In the genomic region with DNA sequence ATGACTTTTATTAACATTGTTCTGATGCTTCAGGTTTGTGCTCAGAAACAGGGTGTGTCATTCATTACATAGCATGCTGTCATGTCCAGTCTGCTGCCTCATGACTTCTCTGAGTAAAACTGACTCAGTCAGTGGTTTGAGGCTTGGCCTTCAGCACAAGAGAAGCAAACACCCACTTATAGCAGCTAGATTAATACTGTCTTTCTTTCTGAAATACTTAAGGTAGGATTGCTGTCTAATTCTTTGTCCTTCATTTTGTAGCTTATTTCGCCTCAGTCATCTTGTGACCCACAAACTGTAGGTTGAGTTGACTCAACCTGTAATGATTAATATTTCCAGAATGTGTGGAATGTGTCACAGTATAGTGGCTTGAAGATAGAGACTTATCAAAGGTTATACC, we compare ENCODE assay signal across 1 cellular context.
TF ChIP-seq lines count a peak whose summit lies in the region.

No MANE protein-coding gene starts in this region.

TF ChIP-seq in IMR-90, 13 proteins besides CTCF, POLR2A, EP300 and RAD21 (continued from another document):
- no peak; the same call in 1 of the 2 replicates for TF ChIP-seq USF2 (IDR thresholded peaks at IDR 0.05; ENCODE audit: low read depth, low read length)
- no peak for TF ChIP-seq MAZ (IDR thresholded peaks at IDR 0.05; ENCODE audit: borderline replicate concordance, low read depth, low read length)
- peak; percentile 62; the same call in 1 of the 2 replicates for TF ChIP-seq MAFK (IDR thresholded peaks at IDR 0.05; ENCODE audit: low read depth, low read length)
- TF ChIP-seq SMC3 (IDR thresholded peaks at IDR 0.05; ENCODE audit: low read depth, low read length) = no peak
- TF ChIP-seq CHD1 (IDR thresholded peaks at IDR 0.05; ENCODE audit: low read depth, low read length) = no peak
- TF ChIP-seq MXI1 (IDR thresholded peaks at IDR 0.05; ENCODE audit: borderline replicate concordance, low read depth, low read length) = no peak
- TF ChIP-seq, protein P1, sequence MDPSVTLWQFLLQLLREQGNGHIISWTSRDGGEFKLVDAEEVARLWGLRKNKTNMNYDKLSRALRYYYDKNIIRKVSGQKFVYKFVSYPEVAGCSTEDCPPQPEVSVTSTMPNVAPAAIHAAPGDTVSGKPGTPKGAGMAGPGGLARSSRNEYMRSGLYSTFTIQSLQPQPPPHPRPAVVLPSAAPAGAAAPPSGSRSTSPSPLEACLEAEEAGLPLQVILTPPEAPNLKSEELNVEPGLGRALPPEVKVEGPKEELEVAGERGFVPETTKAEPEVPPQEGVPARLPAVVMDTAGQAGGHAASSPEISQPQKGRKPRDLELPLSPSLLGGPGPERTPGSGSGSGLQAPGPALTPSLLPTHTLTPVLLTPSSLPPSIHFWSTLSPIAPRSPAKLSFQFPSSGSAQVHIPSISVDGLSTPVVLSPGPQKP (IDR thresholded peaks at IDR 0.05; ENCODE audit: borderline replicate concordance, low read depth, low read length) = no peak
- TF ChIP-seq RCOR1 (IDR thresholded peaks at IDR 0.05; ENCODE audit: insufficient replicate concordance, low read length) = no peak
- 0 out of 2 replicates have a peak, but pooled peaks have one; percentile 11 for TF ChIP-seq RFX5 (IDR thresholded peaks at IDR 0.05; ENCODE audit: low read depth, low read length)
- peak; percentile 22; the same call in 1 of the 2 replicates for TF ChIP-seq FOS (IDR thresholded peaks at IDR 0.05; ENCODE audit: low read depth, low read length)
